In the genomic region with DNA sequence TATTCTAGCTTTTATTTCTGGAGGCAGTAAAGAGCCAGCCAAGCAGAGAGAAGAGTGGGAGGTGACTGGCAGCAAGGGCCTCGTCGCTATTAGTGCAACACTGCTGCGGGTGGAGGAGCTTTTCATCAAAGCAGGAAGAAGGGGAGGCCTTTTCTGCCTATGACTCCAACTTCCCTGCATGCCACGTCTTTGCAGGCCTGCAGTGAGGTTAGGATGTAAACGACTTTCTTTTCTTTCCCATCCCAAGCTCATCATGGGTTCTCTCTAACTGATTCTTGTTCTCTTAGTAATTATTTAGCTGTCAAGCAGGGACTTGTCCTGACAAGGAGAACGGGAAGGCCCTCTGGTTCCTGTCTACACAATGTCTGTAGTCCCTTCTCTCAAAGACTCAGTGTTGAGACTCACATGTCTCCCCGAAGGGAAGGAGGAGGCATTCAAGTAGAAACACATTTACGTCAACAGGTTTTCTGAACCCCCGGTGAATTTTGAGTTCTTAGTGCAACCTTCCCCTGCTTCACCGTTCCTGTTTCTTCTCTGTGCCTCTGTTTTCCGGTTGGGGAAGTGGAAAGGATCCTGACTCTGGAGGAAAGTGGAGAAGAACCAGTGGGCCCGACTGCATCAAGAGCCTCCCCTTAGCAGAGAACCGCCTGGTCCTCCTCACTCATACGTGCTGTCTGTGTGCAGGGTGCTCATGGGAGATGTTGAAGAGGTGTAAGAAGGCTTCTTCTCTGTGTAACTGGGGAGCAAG, we compare ENCODE assay signal across 8 cellular contexts. TPM values are rescaled to one million over a fixed set of nuclear protein-coding genes. Genes with fewer than 3 reads are reported as not detected.
DNase-seq lines count a peak whose midpoint lies in the region; ATAC-seq and TF ChIP-seq lines count a peak whose summit lies in the region.

No MANE protein-coding gene starts in this region.

- no peak overlapping the region for H2AFZ ChIP-seq in H9 (ENCODE audit: low read length)

- no peak overlapping the region; a peak in 1 of 5 replicates for H3K4me3 Mint-ChIP-seq in H9

- no peaks in the 10 kb centered on the region for H3K36me3 Mint-ChIP-seq in H9 (ENCODE audit: insufficient read depth in 1 of 3, low read depth in 3 of 3)
- no peaks in the 10 kb centered on the region for H3K36me3 Mint-ChIP-seq in activated naive CD4-positive, alpha-beta T cell treated with anti-CD3 and anti-CD28 coated beads, Interleukin-2, amount 50 U/mL, for 72 hours

- no peaks in the 10 kb centered on the region for H3K23me2 ChIP-seq in H9 (ENCODE audit: insufficient read length, low read depth, low read length, poor library complexity, severe bottlenecking)

- H2BK120ac ChIP-seq in H9 (ENCODE audit: low read depth, low read length, poor library complexity, severe bottlenecking): no peak overlapping the region

- no peak overlapping the region for H3K4ac ChIP-seq in H9 (ENCODE audit: low read depth, low read length)

- H3K4me1 ChIP-seq in H9 (ENCODE audit: insufficient read depth, low read length): peaks cover 10% of the 10 kb centered on the region; the same call in 1 of the 2 replicates

- TF ChIP-seq CTCF in H9 (conservative IDR thresholded peaks at IDR 0.05): no peak
- no peak for TF ChIP-seq CTCF in GM10266 (IDR thresholded peaks at IDR 0.05; ENCODE audit: control insufficient read depth, insufficient read depth, low read depth, missing control alignments)

- DNase-seq in CD1c-positive myeloid dendritic cell (ENCODE audit: extremely low spot score): peak; percentile 83
- peak; percentile 48 for DNase-seq in H9
- peak; percentile 59 to 73 for DNase-seq in activated naive CD4-positive, alpha-beta T cell treated with anti-CD3 and anti-CD28 coated beads, Interleukin-2, amount 50 U/mL, for 72 hours (ENCODE audit: low spot score in 2 of 2)
- peak; percentile 63 for DNase-seq in left cardiac atrium
- DNase-seq in sciatic nerve (ENCODE audit: low spot score): peak; percentile 67
- DNase-seq in GM10266 (ENCODE audit: extremely low spot score): no peak
- DNase-seq in ecto neural progenitor cell (ENCODE audit: low spot score): no peak

- H3K27ac Mint-ChIP-seq in H9: peak overlapping the region; percentile 46 to 94 (median 80)
- peak overlapping the region; percentile 92 to 94 for H3K27ac Mint-ChIP-seq in activated naive CD4-positive, alpha-beta T cell treated with anti-CD3 and anti-CD28 coated beads, Interleukin-2, amount 50 U/mL, for 72 hours

- no peaks in the 10 kb centered on the region for H3K79me1 ChIP-seq in H9 (ENCODE audit: insufficient read depth, low read depth, low read length, poor library complexity, severe bottlenecking)

- H3K27me3 Mint-ChIP-seq in H9 (ENCODE audit: low read depth): no peaks in the 10 kb centered on the region

- ATAC-seq in activated naive CD4-positive, alpha-beta T cell treated with anti-CD3 and anti-CD28 coated beads, Interleukin-2, amount 50 U/mL, for 72 hours: peak; percentile 83 to 91
- peak; percentile 96 to 97 for ATAC-seq in left cardiac atrium
- peak; percentile 97 for ATAC-seq in sciatic nerve

- H4K20me1 ChIP-seq in H9 (ENCODE audit: control insufficient read depth, insufficient read depth, insufficient read length): no peaks in the 10 kb centered on the region

- TF ChIP-seq POLR2A in Raji (IDR thresholded peaks at IDR 0.05; ENCODE audit: insufficient read depth, low read depth, low read length): peak; percentile 54

- no peak overlapping the region for H3T11ph ChIP-seq in H9 (ENCODE audit: low read length)

- no peak overlapping the region for H2BK12ac ChIP-seq in H9 (ENCODE audit: insufficient read length, low read depth, low read length)

- no peak overlapping the region for H3K18ac ChIP-seq in H9 (ENCODE audit: insufficient read length, low read depth, low read length)

- H3K56ac ChIP-seq in H9 (ENCODE audit: insufficient read length, low read depth, low read length): no peak overlapping the region

- H3K4me2 ChIP-seq in H9 (ENCODE audit: insufficient read depth, insufficient read length, low read length): no peak overlapping the region

- H4K8ac ChIP-seq in H9 (replicated peaks; ENCODE audit: insufficient read length, low read depth, low read length): no peak overlapping the region

- H2AK5ac ChIP-seq in H9 (ENCODE audit: insufficient read length, low read length): no peak overlapping the region

- WGBS in H9 (ENCODE audit: extremely low coverage, insufficient read length, low lambda C conversion rate): no CpG with 5 or more reads among the region's 14 CpGs

- intact Hi-C loops in left cardiac atrium (cut with DNase I) (no loop called here), sciatic nerve (cut with DNase I) (no loop called here)

- H3K23ac ChIP-seq in H9 (ENCODE audit: insufficient read length, low read depth, low read length): no peak overlapping the region

- no peak overlapping the region for H2BK5ac ChIP-seq in H9 (ENCODE audit: insufficient read length, low read length)

- no peak overlapping the region for H3K9ac ChIP-seq in H9 (ENCODE audit: extremely low read depth, insufficient read length, low read length)

- no peak overlapping the region for H2BK15ac ChIP-seq in H9 (ENCODE audit: low read depth, low read length)

- H2BK20ac ChIP-seq in H9 (ENCODE audit: low read depth, low read length, poor library complexity, severe bottlenecking): no peak overlapping the region

- H3K79me2 ChIP-seq in H9 (ENCODE audit: insufficient read depth, low read length): no peaks in the 10 kb centered on the region

- H3K14ac ChIP-seq in H9 (ENCODE audit: insufficient read depth, low read length): no peak overlapping the region

- no peak overlapping the region for H4K91ac ChIP-seq in H9 (ENCODE audit: insufficient read length, low read depth, low read length)

- H4K5ac ChIP-seq in H9 (ENCODE audit: insufficient read length, low read depth, low read length): no peak overlapping the region

- no peaks in the 10 kb centered on the region for H3K9me3 ChIP-seq in H9 (ENCODE audit: control insufficient read depth, low read depth, low read length)

- no peaks in the 10 kb centered on the region for H3K9me3 Mint-ChIP-seq in H9
- no peaks in the 10 kb centered on the region for H3K9me3 Mint-ChIP-seq in activated naive CD4-positive, alpha-beta T cell treated with anti-CD3 and anti-CD28 coated beads, Interleukin-2, amount 50 U/mL, for 72 hours

- peaks cover 27 to 35% of the 10 kb centered on the region in 2 experiments for H3K4me1 Mint-ChIP-seq in H9

- H3K27me3 ChIP-seq in H9 (ENCODE audit: insufficient read depth, low read length): no peaks in the 10 kb centered on the region

- no peak overlapping the region for H3K27ac ChIP-seq in H9 (ENCODE audit: insufficient read length, low read depth, low read length)

RNA-seq across cellular contexts. Expression of gene PACS1, which starts 56.9 kb away (rescaled TPM):
- 28.7 and 35.5 TPM in 2 replicates for total RNA-seq in H9 (2021)
- 100 to 1,000 TPM; 124 TPM for total RNA-seq in activated naive CD4-positive, alpha-beta T cell treated with anti-CD3 and anti-CD28 coated beads, Interleukin-2, amount 50 U/mL, for 72 hours
- total RNA-seq in left cardiac atrium: 10 to 100 TPM; 51.6 to 74.4 TPM
- total RNA-seq in sciatic nerve: 80.3 TPM

Comparison
In these comparisons a context has a peak if more than half of its experiments do, and no peak if none do; other contexts are left out.
1. DNase-seq: peak in CD1c-positive myeloid dendritic cell (single experiment), H9 (single experiment), activated naive CD4-positive, alpha-beta T cell treated with anti-CD3 and anti-CD28 coated beads, Interleukin-2, amount 50 U/mL, for 72 hours (2 of 2), left cardiac atrium (single experiment) and sciatic nerve (single experiment); none in GM10266 (single experiment) and ecto neural progenitor cell (single experiment).
2. Peak in every context shown above with its lines, with median percentiles within 50 percentile points of each other: ATAC-seq.